In the genomic region with DNA sequence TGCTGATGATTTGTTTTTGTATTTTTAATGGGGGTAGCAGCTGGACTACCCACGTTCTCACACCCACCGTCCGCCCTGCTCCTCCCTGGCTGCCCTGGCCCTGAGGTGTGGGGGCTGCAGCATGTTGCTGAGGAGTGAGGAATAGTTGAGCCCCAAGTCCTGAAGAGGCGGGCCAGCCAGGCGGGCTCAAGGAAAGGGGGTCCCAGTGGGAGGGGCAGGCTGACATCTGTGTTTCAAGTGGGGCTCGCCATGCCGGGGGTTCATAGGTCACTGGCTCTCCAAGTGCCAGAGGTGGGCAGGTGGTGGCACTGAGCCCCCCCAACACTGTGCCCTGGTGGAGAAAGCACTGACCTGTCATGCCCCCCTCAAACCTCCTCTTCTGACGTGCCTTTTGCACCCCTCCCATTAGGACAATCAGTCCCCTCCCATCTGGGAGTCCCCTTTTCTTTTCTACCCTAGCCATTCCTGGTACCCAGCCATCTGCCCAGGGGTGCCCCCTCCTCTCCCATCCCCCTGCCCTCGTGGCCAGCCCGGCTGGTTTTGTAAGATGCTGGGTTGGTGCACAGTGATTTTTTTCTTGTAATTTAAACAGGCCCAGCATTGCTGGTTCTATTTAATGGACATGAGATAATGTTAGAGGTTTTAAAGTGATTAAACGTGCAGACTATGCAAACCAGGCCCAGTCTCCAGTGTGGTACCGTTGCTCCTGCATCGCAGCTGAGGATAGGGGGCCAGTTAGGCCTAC, we compare ENCODE assay signal across 1 cellular context.
A peak's percentile ranks its signal among the peaks of the same experiment; 100 is the strongest.
TF ChIP-seq lines count a peak whose summit lies in the region.

No MANE protein-coding gene starts in this region.

TF ChIP-seq in HEK293, 187 proteins besides CTCF, POLR2A, EP300 and RAD21 (continued from another document):
- peak; percentile 63 for TF ChIP-seq EGR2 (tag by site-specific recombination; IDR thresholded peaks at IDR 0.05; ENCODE audit: low read depth)
